In the genomic region with DNA sequence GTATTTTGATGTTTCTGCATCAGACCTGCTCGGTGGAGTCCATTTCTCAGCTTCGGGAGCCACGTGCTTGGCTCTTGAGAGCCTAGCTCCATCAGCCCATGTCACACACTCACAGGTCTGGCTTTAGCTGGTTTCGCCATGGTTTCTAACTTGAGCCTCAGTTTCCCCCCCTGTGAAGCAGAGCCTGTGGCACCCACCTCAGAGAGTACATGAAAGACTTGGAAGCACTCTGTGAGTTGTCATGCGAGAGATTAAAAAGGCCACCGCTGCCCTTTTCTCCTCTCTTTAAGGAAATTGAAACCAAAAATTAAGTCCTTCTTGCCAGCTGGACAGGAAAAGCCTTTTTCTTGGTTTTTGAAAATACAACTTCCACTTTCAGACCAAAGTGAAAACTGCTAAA, we compare ENCODE assay signal across 9 cellular contexts. TPM values are rescaled to one million over a fixed set of nuclear protein-coding genes. Genes with fewer than 3 reads are reported as not detected.
A peak's percentile ranks its signal among the peaks of the same experiment; 100 is the strongest.
DNase-seq lines count a peak whose midpoint lies in the region; ATAC-seq and TF ChIP-seq lines count a peak whose summit lies in the region.
"Had no signal": no experiment of that assay in that cellular context is flagged by ENCODE, and none has a peak within 500 bp of the region (broad histone marks: within the 10 kb centered on the region; RNA-seq: fewer than 3 reads in every experiment).

No MANE protein-coding gene starts in this region.

- H3K27ac Mint-ChIP-seq in activated CD4-positive, alpha-beta memory T cell treated with anti-CD3 and anti-CD28 coated beads, Interleukin-2, amount 10 ng/mL, durations not matched to agents 7 days and 5 days, result peak overlapping the region; percentile 74
- no peak overlapping the region for H3K27ac Mint-ChIP-seq in nephron progenitor cell

- POLR2A ChIA-PET in activated CD4-positive, alpha-beta memory T cell treated with anti-CD3 and anti-CD28 coated beads, Interleukin-2, amount 10 ng/mL, durations not matched to agents 7 days and 5 days (lab: Charles Lee), result interaction anchor here (1.0 to 1.8 kb wide), 2 partner anchors 9 to 89 kb away, joined by 5 to 6 read pairs; partner anchors contain the start of genes NSUN2, SRD5A1 and TENT4A

- peaks cover 73% of the 10 kb centered on the region for H3K4me1 Mint-ChIP-seq in activated CD4-positive, alpha-beta memory T cell treated with anti-CD3 and anti-CD28 coated beads, Interleukin-2, amount 10 ng/mL, durations not matched to agents 7 days and 5 days
- H3K4me1 Mint-ChIP-seq in nephron progenitor cell, result peaks cover 96% of the 10 kb centered on the region

- H3K9me3 Mint-ChIP-seq in activated CD4-positive, alpha-beta memory T cell treated with anti-CD3 and anti-CD28 coated beads, Interleukin-2, amount 10 ng/mL, durations not matched to agents 7 days and 5 days, result no peaks in the 10 kb centered on the region
- H3K9me3 Mint-ChIP-seq in nephron progenitor cell, result no peaks in the 10 kb centered on the region
- H3K9me3 Mint-ChIP-seq: neural crest cell had no signal

- H3K27ac ChIP-seq in mucosa of rectum (ENCODE audit: low read depth in 2 of 2, low read length in 2 of 2), result peak overlapping the region; percentile 49 to 56

- TF ChIP-seq CTCF in nephron progenitor cell (IDR thresholded peaks at IDR 0.05), result no peak

- no peaks in the 10 kb centered on the region for H3K27me3 ChIP-seq in mucosa of rectum (ENCODE audit: control insufficient read depth in 2 of 2, insufficient read depth in 2 of 2, low read length in 2 of 2)

- peak overlapping the region in 1 of 2 donors; percentile 56 for H3K4me3 ChIP-seq in mucosa of rectum (ENCODE audit: low read length in 2 of 2)

- CTCF ChIA-PET in activated CD4-positive, alpha-beta memory T cell treated with anti-CD3 and anti-CD28 coated beads, Interleukin-2, amount 10 ng/mL, durations not matched to agents 7 days and 5 days (lab: Charles Lee), result interaction anchor here (0.8 to 1.4 kb wide), 5 partner anchors 10 to 100 kb away, joined by 3 to 5 read pairs (median 4); partner anchors contain the start of genes NSUN2 and SRD5A1

- H3K36me3 ChIP-seq in mucosa of rectum (ENCODE audit: control insufficient read depth in 2 of 2, insufficient read depth in 2 of 2, low read length in 2 of 2), result peaks cover 3 to 8% of the 10 kb centered on the region in 2 donors

- ATAC-seq in GM18868 (IDR thresholded peaks at IDR 0.05; ENCODE audit: unreplicated experiment) (peak; percentile 63), HG02938 (IDR thresholded peaks at IDR 0.05; ENCODE audit: unreplicated experiment) (peak; percentile 43)

- H3K9ac ChIP-seq in mucosa of rectum (ENCODE audit: low read depth in 1 of 2, low read length in 2 of 2), result no peak overlapping the region

- H3K9me3 ChIP-seq in mucosa of rectum (ENCODE audit: control insufficient read depth in 2 of 2, low read length in 2 of 2), result no peaks in the 10 kb centered on the region

- H3K36me3 Mint-ChIP-seq in activated CD4-positive, alpha-beta memory T cell treated with anti-CD3 and anti-CD28 coated beads, Interleukin-2, amount 10 ng/mL, durations not matched to agents 7 days and 5 days (ENCODE audit: low read depth), result peaks cover 48% of the 10 kb centered on the region
- H3K36me3 Mint-ChIP-seq in nephron progenitor cell (ENCODE audit: low read depth), result peaks cover 34% of the 10 kb centered on the region

- DNase-seq in activated CD4-positive, alpha-beta memory T cell treated with anti-CD3 and anti-CD28 coated beads, Interleukin-2, amount 10 ng/mL, durations not matched to agents 7 days and 5 days, result no peak
- DNase-seq in nephron progenitor cell, result no peak
- DNase-seq in DMS53 (lab: John Stamatoyannopoulos, UW), result no peak
- DNase-seq in HK-2 (ENCODE audit: unreplicated experiment), result no peak
- DNase-seq in nucleus accumbens (lab: John Stamatoyannopoulos, UW), result no peak

- H3K27me3 Mint-ChIP-seq in activated CD4-positive, alpha-beta memory T cell treated with anti-CD3 and anti-CD28 coated beads, Interleukin-2, amount 10 ng/mL, durations not matched to agents 7 days and 5 days, result no peaks in the 10 kb centered on the region
- no peaks in the 10 kb centered on the region for H3K27me3 Mint-ChIP-seq in nephron progenitor cell (ENCODE audit: low read depth, poor library complexity)

- peaks cover 0 to 11% of the 10 kb centered on the region in 2 donors for H3K4me1 ChIP-seq in mucosa of rectum (ENCODE audit: control insufficient read depth in 2 of 2, insufficient read depth in 2 of 2, low read length in 2 of 2)

- H3K4me3 Mint-ChIP-seq in activated CD4-positive, alpha-beta memory T cell treated with anti-CD3 and anti-CD28 coated beads, Interleukin-2, amount 10 ng/mL, durations not matched to agents 7 days and 5 days, result peak overlapping the region; percentile 59
- H3K4me3 Mint-ChIP-seq in nephron progenitor cell, result no peak overlapping the region
- H3K4me3 Mint-ChIP-seq: neural crest cell had no signal

RNA-seq across cellular contexts. Expression of gene TENT4A, which starts 8.8 kb away (rescaled TPM):
- 10 to 100 TPM; 34.3 to 36.6 TPM for total RNA-seq in activated CD4-positive, alpha-beta memory T cell treated with anti-CD3 and anti-CD28 coated beads, Interleukin-2, amount 10 ng/mL, durations not matched to agents 7 days and 5 days
